ENCODE assay signal across 26 cellular contexts in the genomic region with DNA sequence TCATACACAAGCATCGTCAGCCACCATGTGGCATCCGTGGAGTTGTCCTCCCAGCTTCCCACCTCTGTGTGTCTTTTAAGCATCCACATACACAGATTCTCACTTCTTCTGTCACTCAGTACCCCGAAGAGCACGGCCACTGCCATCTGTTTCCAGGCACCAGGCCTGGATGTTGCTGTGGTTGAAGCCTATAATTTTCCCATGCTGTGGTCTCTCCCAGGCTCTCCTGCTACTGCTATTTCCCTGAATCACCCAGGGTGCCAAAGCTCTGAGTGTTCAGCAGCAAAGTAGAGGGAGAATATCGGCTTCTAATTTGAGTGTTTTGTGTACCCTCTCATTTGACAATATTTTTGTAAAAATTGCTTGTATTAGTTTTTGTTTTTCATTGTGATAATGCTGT.
"Had no signal": no experiment of that assay in that cellular context is flagged by ENCODE, and none has a peak within 500 bp of the region (broad histone marks: within the 10 kb centered on the region; RNA-seq: fewer than 3 reads in every experiment).

No MANE protein-coding gene starts in this region.

- H3K4me3 Mint-ChIP-seq: activated B cell treated with CpG ODN at 0.5 μM for 24 hours; activated CD4-positive, alpha-beta T cell treated with anti-CD3 and anti-CD28 coated beads, Interleukin-2, amount 10 ng/mL, durations not matched to agents 24 days and 14 days; activated CD8-positive, alpha-beta memory T cell treated with anti-CD3 and anti-CD28 coated beads, Interleukin-2, amount 10 ng/mL, durations not matched to agents 7 days and 5 days; activated naive CD8-positive, alpha-beta T cell treated with anti-CD3 and anti-CD28 coated beads, Interleukin-2, amount 50 U/mL, for 24 hours; activated T-cell treated with anti-CD3 and anti-CD28 coated beads, Interleukin-2, amount 50 U/mL, for 24 hours; activated T-helper 1 cell treated with anti-CD3 and anti-CD28 coated beads, Interleukin-12 subunit alpha, Interleukin-12 subunit beta, Interleukin-2, Interleukin-4 antibody, amounts not matched to agents 30 ng/mL and 10 ng/mL and 1 ng/mL, durations not matched to agents 14 hours and 24 hours and 36 hours; T-helper 1 cell treated with Interleukin-12 subunit alpha and Interleukin-12 subunit beta and Interleukin-4 antibody, amounts not matched to agents 30 μg/mL and 1 μg/mL, for 36 hours had no signal

- H3K9me3 Mint-ChIP-seq: activated B cell treated with CpG ODN at 0.5 μM for 24 hours; activated CD4-positive, alpha-beta T cell treated with anti-CD3 and anti-CD28 coated beads, Interleukin-2, amount 10 ng/mL, durations not matched to agents 24 days and 14 days; activated naive CD4-positive, alpha-beta T cell treated with anti-CD3 and anti-CD28 coated beads, Interleukin-2, amount 50 U/mL, for 72 hours; activated naive CD8-positive, alpha-beta T cell treated with anti-CD3 and anti-CD28 coated beads, Interleukin-2, amount 50 U/mL, for 24 hours; activated T-cell treated with anti-CD3 and anti-CD28 coated beads, Interleukin-2, amount 50 U/mL, for 24 hours; activated T-helper 1 cell treated with anti-CD3 and anti-CD28 coated beads, Interleukin-12 subunit alpha, Interleukin-12 subunit beta, Interleukin-2, Interleukin-4 antibody, amounts not matched to agents 30 ng/mL and 10 ng/mL and 1 ng/mL, durations not matched to agents 14 hours and 24 hours and 36 hours; T-helper 1 cell treated with Interleukin-12 subunit alpha and Interleukin-12 subunit beta and Interleukin-4 antibody, amounts not matched to agents 30 μg/mL and 1 μg/mL, for 36 hours had no signal

- H3K36me3 ChIP-seq: ascending aorta, MG63, Peyer's patch had no signal

- H3K4me1 Mint-ChIP-seq: activated B cell treated with CpG ODN at 0.5 μM for 24 hours; activated CD4-positive, alpha-beta T cell treated with anti-CD3 and anti-CD28 coated beads, Interleukin-2, amount 10 ng/mL, durations not matched to agents 24 days and 14 days; activated CD8-positive, alpha-beta memory T cell treated with anti-CD3 and anti-CD28 coated beads, Interleukin-2, amount 10 ng/mL, durations not matched to agents 7 days and 5 days; activated naive CD8-positive, alpha-beta T cell treated with anti-CD3 and anti-CD28 coated beads, Interleukin-2, amount 50 U/mL, for 24 hours had no signal

- H3K4me1 ChIP-seq: ascending aorta, body of pancreas, Peyer's patch had no signal

- H3K27ac ChIP-seq: ascending aorta, body of pancreas, Peyer's patch, RWPE1 had no signal

- H3K27ac Mint-ChIP-seq: activated B cell treated with CpG ODN at 0.5 μM for 24 hours; activated CD4-positive, alpha-beta T cell treated with anti-CD3 and anti-CD28 coated beads, Interleukin-2, amount 10 ng/mL, durations not matched to agents 24 days and 14 days; activated CD8-positive, alpha-beta memory T cell treated with anti-CD3 and anti-CD28 coated beads, Interleukin-2, amount 10 ng/mL, durations not matched to agents 7 days and 5 days; activated naive CD4-positive, alpha-beta T cell treated with anti-CD3 and anti-CD28 coated beads, Interleukin-2, amount 50 U/mL, for 72 hours; activated naive CD8-positive, alpha-beta T cell treated with anti-CD3 and anti-CD28 coated beads, Interleukin-2, amount 50 U/mL, for 24 hours; activated T-cell treated with anti-CD3 and anti-CD28 coated beads, Interleukin-2, amount 50 U/mL, for 24 hours; activated T-helper 1 cell treated with anti-CD3 and anti-CD28 coated beads, Interleukin-12 subunit alpha, Interleukin-12 subunit beta, Interleukin-2, Interleukin-4 antibody, amounts not matched to agents 30 ng/mL and 10 ng/mL and 1 ng/mL, durations not matched to agents 14 hours and 24 hours and 36 hours; T-helper 1 cell treated with Interleukin-12 subunit alpha and Interleukin-12 subunit beta and Interleukin-4 antibody, amounts not matched to agents 30 μg/mL and 1 μg/mL, for 36 hours had no signal

- H3K9me3 ChIP-seq: ascending aorta, body of pancreas, MG63, Peyer's patch had no signal

- H3K27me3 Mint-ChIP-seq: activated CD4-positive, alpha-beta T cell treated with anti-CD3 and anti-CD28 coated beads, Interleukin-2, amount 10 ng/mL, durations not matched to agents 24 days and 14 days; activated CD8-positive, alpha-beta memory T cell treated with anti-CD3 and anti-CD28 coated beads, Interleukin-2, amount 10 ng/mL, durations not matched to agents 7 days and 5 days had no signal

- H3K4me3 ChIP-seq: ascending aorta, body of pancreas, MG63, Peyer's patch had no signal

- DNase-seq: activated B cell treated with CpG ODN at 0.5 μM for 24 hours; activated CD4-positive, alpha-beta T cell treated with anti-CD3 and anti-CD28 coated beads for 1 hour; activated CD4-positive, alpha-beta T cell treated with anti-CD3 and anti-CD28 coated beads, Interleukin-2, amount 10 ng/mL, durations not matched to agents 24 days and 14 days; activated CD4-positive, alpha-beta T cell treated with anti-CD3 and anti-CD28 coated beads, Interleukin-2, amount 50 U/mL, for 48 hours; activated CD8-positive, alpha-beta memory T cell treated with anti-CD3 and anti-CD28 coated beads, Interleukin-2, amount 10 ng/mL, durations not matched to agents 7 days and 5 days; activated effector memory CD4-positive, alpha-beta T cell treated with Interleukin-2 at 50 U/mL for 16 hours; activated naive CD4-positive, alpha-beta T cell treated with Interleukin-2 at 50 U/mL for 16 hours; activated naive CD8-positive, alpha-beta T cell treated with anti-CD3 and anti-CD28 coated beads, Interleukin-2, amount 50 U/mL, for 24 hours; activated T-cell treated with anti-CD3 and anti-CD28 coated beads, Interleukin-2, amount 50 U/mL, for 24 hours; amniotic stem cell; body of pancreas; central memory CD4-positive, alpha-beta T cell; MG63; MV-4-11; NCI-H1092 treated with DMSO at 0.1 percent for 48 hours; NCI-H146; NCI-H2029 treated with DMSO at 0.1 percent for 48 hours; NCI-H226; Peyer's patch; Right ventricle myocardium superior; T-helper 9 cell had no signal

- H3K36me3 Mint-ChIP-seq: activated CD8-positive, alpha-beta memory T cell treated with anti-CD3 and anti-CD28 coated beads, Interleukin-2, amount 10 ng/mL, durations not matched to agents 7 days and 5 days; activated naive CD4-positive, alpha-beta T cell treated with anti-CD3 and anti-CD28 coated beads, Interleukin-2, amount 50 U/mL, for 72 hours had no signal

- H3K27me3 ChIP-seq: ascending aorta, body of pancreas, MG63, Peyer's patch had no signal
